8 cellular contexts compared by ENCODE assay signal in genomic region chrX:154458954-154459829, GRCh38. TPM values are rescaled to one million over a fixed set of nuclear protein-coding genes. Genes with fewer than 3 reads are reported as not detected.
DNase-seq lines count a peak whose midpoint lies in the region; ATAC-seq and TF ChIP-seq lines count a peak whose summit lies in the region.

No MANE protein-coding gene starts in this region.

- intact Hi-C loops in Panc1 (cut with micrococcal nuclease; ENCODE audit: unreplicated experiment), result no loop called here
- intact Hi-C loops in mucosa of descending colon (cut with DNase I, micrococcal nuclease), result no loop called here
- intact Hi-C loops in aorta (cut with DNase I), result no loop called here

- H3K4me3 ChIP-seq in Panc1 (ENCODE audit: low read depth in 2 of 2, low read length in 2 of 2), result peak overlapping the region; percentile 78 to 89
- peak overlapping the region; percentile 64 for H3K4me3 ChIP-seq in ectodermal cell (ENCODE audit: insufficient read depth, low read depth, low read length)
- peak overlapping the region; percentile 38 for H3K4me3 ChIP-seq in mucosa of descending colon
- peak overlapping the region; percentile 37 to 88 for H3K4me3 ChIP-seq in aorta (ENCODE audit: low read length in 2 of 2)

- BruUV-seq in Panc1 (replicated peaks; lab: Mats Ljungman, UMichigan), result no TSS peak

- POLR2A ChIA-PET in Panc1 (lab: Charles Lee), result no interaction called here

- peak overlapping the region; percentile 85 for H3K27ac ChIP-seq in Panc1 (ENCODE audit: low read length)
- H3K27ac ChIP-seq in ectodermal cell (ENCODE audit: insufficient read depth, low read depth, low read length, poor library complexity, severe bottlenecking), result peak overlapping the region; percentile 23
- peak overlapping the region in 1 of 2 donors; percentile 50 for H3K27ac ChIP-seq in aorta (ENCODE audit: low read depth in 1 of 2, low read length in 2 of 2)

- H3K36me3 ChIP-seq in Panc1 (ENCODE audit: control insufficient read depth, insufficient read depth, low read length) (no peaks in the 10 kb centered on the region), ectodermal cell (ENCODE audit: control insufficient read depth, insufficient read depth, low read length) (no peaks in the 10 kb centered on the region), mucosa of descending colon (ENCODE audit: low read depth) (no peaks in the 10 kb centered on the region), aorta (ENCODE audit: control insufficient read depth in 1 of 2, insufficient read depth in 2 of 2, low read length in 1 of 2) (no peaks in the 10 kb centered on the region)

- H3K4me1 Mint-ChIP-seq in activated T-cell treated with anti-CD3 and anti-CD28 coated beads, Interleukin-2, amount 50 U/mL, for 4 hours (ENCODE audit: low read depth), result peaks cover 10% of the 10 kb centered on the region

- H3K4me3 Mint-ChIP-seq in activated T-cell treated with anti-CD3 and anti-CD28 coated beads, Interleukin-2, amount 50 U/mL, for 4 hours, result peak overlapping the region; percentile 82

- H3K27me3 ChIP-seq in Panc1 (ENCODE audit: control insufficient read depth, insufficient read depth, low read length) (no peaks in the 10 kb centered on the region), ectodermal cell (ENCODE audit: control insufficient read depth, insufficient read depth, low read length, poor library complexity, severe bottlenecking) (no peaks in the 10 kb centered on the region), aorta (ENCODE audit: control insufficient read depth in 1 of 2, insufficient read depth in 2 of 2, low read length in 1 of 2) (peaks cover 0 to 2% of the 10 kb centered on the region in 2 donors)

- DNase-seq in activated T-cell treated with anti-CD3 and anti-CD28 coated beads, Interleukin-2, amount 50 U/mL, for 4 hours, result no peak
- DNase-seq in activated T-cell treated with anti-CD3 and anti-CD28 coated beads, Interleukin-2, amount 50 U/mL, for 1 hour, result no peak
- no peak for DNase-seq in Panc1 (ENCODE audit: low read depth, low spot score)
- peak in 2 of 3 donors; percentile 61 to 64 for DNase-seq in mucosa of descending colon
- DNase-seq in aorta, result peak in 1 of 2 donors; percentile 67
- DNase-seq in mesenteric fat pad (ENCODE audit: low spot score), result no peak

- no peaks in the 10 kb centered on the region for H3K9me3 Mint-ChIP-seq in activated T-cell treated with anti-CD3 and anti-CD28 coated beads, Interleukin-2, amount 50 U/mL, for 4 hours

- no peak for TF ChIP-seq CTCF in Panc1 (IDR thresholded peaks at IDR 0.05)
- TF ChIP-seq CTCF in mucosa of descending colon (IDR thresholded peaks at IDR 0.05), result no peak

- ATAC-seq in activated T-cell treated with anti-CD3 and anti-CD28 coated beads, Interleukin-2, amount 50 U/mL, for 4 hours, result peak; percentile 48 to 51
- ATAC-seq in Panc1 (peak; percentile 77), mucosa of descending colon (peak; percentile 76), aorta (ENCODE audit: low FRiP score) (peak; percentile 44), GM18511 (IDR thresholded peaks at IDR 0.05; ENCODE audit: unreplicated experiment) (no peak)

- H3K4me1 ChIP-seq in Panc1 (ENCODE audit: control insufficient read depth, insufficient read depth, low read length) (peaks cover 5% of the 10 kb centered on the region), ectodermal cell (ENCODE audit: control insufficient read depth, insufficient read depth, low read length) (no peaks in the 10 kb centered on the region), mucosa of descending colon (ENCODE audit: low read depth) (no peaks in the 10 kb centered on the region), aorta (ENCODE audit: control insufficient read depth in 1 of 2, insufficient read depth in 2 of 2, low read length in 2 of 2) (no peaks in the 10 kb centered on the region)

- in situ Hi-C loops in Panc1 (cut with HindIII; ENCODE audit: low pct_unique_long_range_greater_than_20kb, low sequenced_read_pairs), result no loop called here

- H3K9me3 ChIP-seq in Panc1 (ENCODE audit: control insufficient read depth, insufficient read depth, low read depth, low read length), result no peaks in the 10 kb centered on the region
- no peaks in the 10 kb centered on the region for H3K9me3 ChIP-seq in ectodermal cell (ENCODE audit: control insufficient read depth, low read length)
- no peaks in the 10 kb centered on the region for H3K9me3 ChIP-seq in mucosa of descending colon
- no peaks in the 10 kb centered on the region for H3K9me3 ChIP-seq in aorta (ENCODE audit: control insufficient read depth, low read length)

- no peaks in the 10 kb centered on the region for H3K27me3 Mint-ChIP-seq in activated T-cell treated with anti-CD3 and anti-CD28 coated beads, Interleukin-2, amount 50 U/mL, for 4 hours (ENCODE audit: low read depth)

- CTCF ChIA-PET in Panc1 (lab: Charles Lee), result interaction anchor here (0.6 to 0.9 kb wide), 2 partner anchors 18 to 35 kb away, joined by 3 to 6 read pairs; no protein-coding TSS in a partner anchor

- WGBS in ectodermal cell, 2 experiments, result 33 to 42% methylated on average over 14 to 16 of the region's 16 CpGs
- WGBS in aorta, 2 donors, result 5 to 50% methylated on average over 13 to 16 of the region's 16 CpGs

- no peaks in the 10 kb centered on the region for H3K36me3 Mint-ChIP-seq in activated T-cell treated with anti-CD3 and anti-CD28 coated beads, Interleukin-2, amount 50 U/mL, for 4 hours (ENCODE audit: insufficient read depth)

RNA-seq across cellular contexts. Expression of gene PLXNA3, which starts 1.1 kb away (rescaled TPM):
- total RNA-seq in activated T-cell treated with anti-CD3 and anti-CD28 coated beads, Interleukin-2, amount 50 U/mL, for 4 hours, result 10 to 100 TPM; 26.6 to 33.8 (median 27.6) TPM
- total RNA-seq in Panc1 (2021; ENCODE audit: unreplicated experiment) (128 TPM), mucosa of descending colon (10 to 100 TPM; 24.8 to 66.1 (median 51.7) TPM), aorta (10 to 100 TPM; 59.4 to 79.1 TPM), mesenteric fat pad (57.2 TPM)
- polyA plus RNA-seq in Panc1 (2012; ENCODE audit: insufficient read length), result 155 TPM
- polyA plus RNA-seq in ectodermal cell (2013, experiment 1 of 4), result 40.9 TPM
- 30.1 TPM for polyA plus RNA-seq in ectodermal cell (2013, experiment 2 of 4)
- 34.6 TPM for polyA plus RNA-seq in ectodermal cell (2013, experiment 3 of 4)
- polyA plus RNA-seq in ectodermal cell (2013, experiment 4 of 4), result 41.1 TPM
- 10 to 100 TPM in 1 of 2 donors, 1 to 10 TPM in 1; 6.5 to 39.7 TPM for polyA plus RNA-seq in aorta

RNA-seq across cellular contexts. Expression of gene FAM50A, which starts 15.3 kb away (rescaled TPM):
- 10 to 100 TPM; 60.2 to 61.9 (median 61.6) TPM for total RNA-seq in activated T-cell treated with anti-CD3 and anti-CD28 coated beads, Interleukin-2, amount 50 U/mL, for 4 hours
- total RNA-seq in Panc1 (2021; ENCODE audit: unreplicated experiment) (225 TPM), mucosa of descending colon (10 to 100 TPM; 46.2 to 65.1 (median 50.5) TPM), aorta (10 to 100 TPM; 57.1 to 62.9 TPM), mesenteric fat pad (88.3 TPM)
- 389 TPM for polyA plus RNA-seq in Panc1 (2012; ENCODE audit: insufficient read length)
- 74.1 TPM for polyA plus RNA-seq in ectodermal cell (2013, experiment 1 of 4)
- polyA plus RNA-seq in ectodermal cell (2013, experiment 2 of 4), result 76.5 TPM
- polyA plus RNA-seq in ectodermal cell (2013, experiment 3 of 4), result 65.1 TPM
- 71.0 TPM for polyA plus RNA-seq in ectodermal cell (2013, experiment 4 of 4)
- 100 to 1,000 TPM; 138 to 246 TPM for polyA plus RNA-seq in aorta

RNA-seq across cellular contexts. Expression of gene LAGE3, which starts 19.9 kb away (rescaled TPM):
- total RNA-seq in activated T-cell treated with anti-CD3 and anti-CD28 coated beads, Interleukin-2, amount 50 U/mL, for 4 hours, result 10 to 100 TPM; 76.1 to 89.9 (median 88.1) TPM
- total RNA-seq in Panc1 (2021; ENCODE audit: unreplicated experiment) (175 TPM), mucosa of descending colon (10 to 100 TPM; 10.7 to 18.5 (median 13.9) TPM), aorta (1 to 10 TPM; 6.0 to 8.3 TPM), mesenteric fat pad (13.6 TPM)
- polyA plus RNA-seq in Panc1 (2012; ENCODE audit: insufficient read length), result 304 TPM
- 19.7 TPM for polyA plus RNA-seq in ectodermal cell (2013, experiment 1 of 4)
- polyA plus RNA-seq in ectodermal cell (2013, experiment 2 of 4), result 22.6 TPM
- 27.9 TPM for polyA plus RNA-seq in ectodermal cell (2013, experiment 3 of 4)
- 31.0 TPM for polyA plus RNA-seq in ectodermal cell (2013, experiment 4 of 4)
- 1 to 10 TPM; 3.5 to 9.1 TPM for polyA plus RNA-seq in aorta

RNA-seq across cellular contexts. Expression of gene GDI1, which starts 22.2 kb away (rescaled TPM):
- 100 to 1,000 TPM; 107 to 126 (median 116) TPM for total RNA-seq in activated T-cell treated with anti-CD3 and anti-CD28 coated beads, Interleukin-2, amount 50 U/mL, for 4 hours
- total RNA-seq in Panc1 (2021; ENCODE audit: unreplicated experiment) (317 TPM), mucosa of descending colon (100 to 1,000 TPM in 1 of 3 donors, 10 to 100 TPM in 2; 67.1 to 117 (median 68.1) TPM), aorta (100 to 1,000 TPM; 124 to 130 TPM), mesenteric fat pad (82.6 TPM)
- polyA plus RNA-seq in Panc1 (2012; ENCODE audit: insufficient read length), result 556 TPM
- 201 TPM for polyA plus RNA-seq in ectodermal cell (2013, experiment 1 of 4)
- 188 TPM for polyA plus RNA-seq in ectodermal cell (2013, experiment 2 of 4)
- 170 TPM for polyA plus RNA-seq in ectodermal cell (2013, experiment 3 of 4)
- polyA plus RNA-seq in ectodermal cell (2013, experiment 4 of 4), result 203 TPM
- 100 to 1,000 TPM in 1 of 2 donors, 10 to 100 TPM in 1; 77.0 to 209 TPM for polyA plus RNA-seq in aorta

RNA-seq across cellular contexts. Expression of gene UBL4A, which starts 27.2 kb away (rescaled TPM):
- total RNA-seq in activated T-cell treated with anti-CD3 and anti-CD28 coated beads, Interleukin-2, amount 50 U/mL, for 4 hours, result 10 to 100 TPM; 51.5 to 63.2 (median 59.1) TPM
- total RNA-seq in Panc1 (2021; ENCODE audit: unreplicated experiment) (65.4 TPM), mucosa of descending colon (10 to 100 TPM; 29.2 to 41.6 (median 32.3) TPM), aorta (10 to 100 TPM; 20.5 to 27.2 TPM), mesenteric fat pad (29.1 TPM)
- polyA plus RNA-seq in Panc1 (2012; ENCODE audit: insufficient read length), result 96.8 TPM
- 23.3 TPM for polyA plus RNA-seq in ectodermal cell (2013, experiment 1 of 4)
- polyA plus RNA-seq in ectodermal cell (2013, experiment 2 of 4), result 23.9 TPM
- 21.9 TPM for polyA plus RNA-seq in ectodermal cell (2013, experiment 3 of 4)
- polyA plus RNA-seq in ectodermal cell (2013, experiment 4 of 4), result 20.8 TPM
- 10 to 100 TPM; 24.3 to 26.6 TPM for polyA plus RNA-seq in aorta

Comparison
In these comparisons a context has a peak if more than half of its experiments do, and no peak if none do; other contexts are left out.
1. DNase-seq: peak in mucosa of descending colon (2 of 3); none in activated T-cell treated with anti-CD3 and anti-CD28 coated beads, Interleukin-2, amount 50 U/mL, for 4 hours (single experiment), activated T-cell treated with anti-CD3 and anti-CD28 coated beads, Interleukin-2, amount 50 U/mL, for 1 hour (single experiment), Panc1 (single experiment) and mesenteric fat pad (single experiment).
2. Peak in every context shown above with its lines, with median percentiles within 50 percentile points of each other: H3K4me3 ChIP-seq.